1 cellular context compared by ENCODE assay signal in the genomic region with DNA sequence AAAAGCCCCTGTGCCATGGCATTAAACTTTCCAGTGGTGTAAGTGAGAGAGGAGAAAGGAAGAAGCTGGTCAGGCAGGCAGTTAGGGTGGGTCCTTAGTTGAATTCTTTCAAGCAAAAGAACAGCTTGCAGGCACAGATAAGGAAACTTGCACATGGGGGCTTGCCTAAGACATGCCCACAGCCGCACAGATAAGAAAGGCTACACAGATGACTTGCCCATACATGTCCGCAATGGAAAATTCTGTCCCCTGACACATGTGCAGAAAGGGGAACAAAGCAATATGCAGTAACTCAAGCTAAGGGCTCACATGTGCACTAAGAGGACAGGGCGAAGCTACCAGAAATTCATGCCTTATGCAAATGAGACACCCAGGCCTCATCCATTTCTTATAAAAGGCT.
TF ChIP-seq lines count a peak whose summit lies in the region.

No MANE protein-coding gene starts in this region.

TF ChIP-seq in K562, 482 proteins besides CTCF, POLR2A, EP300 and RAD21 (continued from another document):
- TF ChIP-seq NFRKB (IDR thresholded peaks at IDR 0.05; ENCODE audit: low read depth) (no peak), STAT5A (IDR thresholded peaks at IDR 0.05; ENCODE audit: borderline replicate concordance, low read length) (0 out of 2 replicates have a peak, but pooled peaks have one; percentile 18), U2AF1 (optimal IDR thresholded peaks at IDR 0.05; ENCODE audit: low read depth, low read length) (no peak), CBX3 (IDR thresholded peaks at IDR 0.05; ENCODE audit: borderline replicate concordance in 1 of 2, low read length in 2 of 2) (0 out of 3 replicates have a peak, but pooled peaks of 1 of the 2 experiments have one; percentile 46), ESRRA (IDR thresholded peaks at IDR 0.05; ENCODE audit: borderline replicate concordance, low read depth) (no peak), ZFP36 (IDR thresholded peaks at IDR 0.05; ENCODE audit: low read depth, low read length, partially characterized antibody) (peak; percentile 87), NR4A1 (CRISPR knock-in tag; IDR thresholded peaks at IDR 0.05) (no peak), NR4A1 (tag; IDR thresholded peaks at IDR 0.05) (0 out of 2 replicates have a peak, but pooled peaks have one; percentile 54), TAF9B (IDR thresholded peaks at IDR 0.05; ENCODE audit: partially characterized antibody) (no peak), NCOR1 (IDR thresholded peaks at IDR 0.05) (peak; percentile 44), CEBPB (tag; IDR thresholded peaks at IDR 0.05) (0 out of 2 replicates have a peak, but pooled peaks have one; percentile 41), ARID1B (IDR thresholded peaks at IDR 0.05) (peak; percentile 63), TEAD4 (IDR thresholded peaks at IDR 0.05; ENCODE audit: low read length) (peak; percentile 74), TEAD4 (CRISPR knock-in tag; IDR thresholded peaks at IDR 0.05; ENCODE audit: borderline replicate concordance) (no peak)
TF ChIP-seq in K562: peak in this region for 18.
